Comparison of ENCODE assay signal across 16 cellular contexts in genomic region chr13:93462151-93462550, GRCh38.
"Had no signal": no experiment of that assay in that cellular context is flagged by ENCODE, and none has a peak within 500 bp of the region (broad histone marks: within the 10 kb centered on the region; RNA-seq: fewer than 3 reads in every experiment).

No MANE protein-coding gene starts in this region.

- ATAC-seq: T-cell had no signal

- DNase-seq: KBM-7, MV-4-11, NCI-H1048, NCI-H1105, NCI-H1417, NCI-H1436 treated with DMSO at 0.1 percent for 48 hours, NCI-H1694, NCI-H187 treated with DMSO at 0.1 percent for 48 hours, NCI-H2029 treated with DMSO at 0.1 percent for 48 hours, NCI-H226, NCI-H510A, NCI-H69, RPMI8226, SHP77, SW 1271, T-cell had no signal
